Comparison of ENCODE assay signal across 8 cellular contexts in genomic region chr10:112435013-112435619, GRCh38. TPM values are rescaled to one million over a fixed set of nuclear protein-coding genes. Genes with fewer than 3 reads are reported as not detected.
DNase-seq lines count a peak whose midpoint lies in the region; ATAC-seq and TF ChIP-seq lines count a peak whose summit lies in the region.

No MANE protein-coding gene starts in this region.

- TF ChIP-seq CTCF in Peyer's patch (IDR thresholded peaks at IDR 0.05) (peak in 4 of 6 experiments; percentile 52 to 71 (median 64)), fibroblast of pulmonary artery (IDR thresholded peaks at IDR 0.05; ENCODE audit: low read length, missing control alignments) (peak; percentile 40), stomach (IDR thresholded peaks at IDR 0.05) (peak in 4 of 7 experiments; percentile 23 to 42 (median 38))

- H3K9me3 ChIP-seq in Peyer's patch (no peaks in the 10 kb centered on the region), stomach (no peaks in the 10 kb centered on the region)

- TF ChIP-seq EP300 in stomach (IDR thresholded peaks at IDR 0.05) = no peak

- H3K4me1 ChIP-seq in Peyer's patch = peaks cover 0 to 6% (median 0%) of the 10 kb centered on the region in 4 donors
- no peaks in the 10 kb centered on the region for H3K4me1 ChIP-seq in stomach

- H3K36me3 ChIP-seq in Peyer's patch (peaks cover 0 to 74% (median 6%) of the 10 kb centered on the region in 3 donors), stomach (peaks cover 58 to 95% (median 92%) of the 10 kb centered on the region in 4 donors)

- DNase-seq in NCI-H2196 (lab: John Stamatoyannopoulos, UW; ENCODE audit: unreplicated experiment) (peak; percentile 3), NCI-H2196 treated with DMSO at 0.1 percent for 48 hours (lab: John Stamatoyannopoulos, UW; ENCODE audit: unreplicated experiment) (no peak), Peyer's patch (no peak), fibroblast of pulmonary artery (ENCODE audit: low read depth) (peak; percentile 74), stomach (no peak), substantia nigra (lab: John Stamatoyannopoulos, UW) (no peak)
- no peak for DNase-seq in stimulated activated CD8-positive, alpha-beta memory T cell treated with anti-CD3 and anti-CD28 coated beads, Interleukin-4, amount 100 ng/mL, for 48 hours

- intact Hi-C loops in stomach (cut with DNase I; ENCODE audit: low total_unique reads) = no loop called here

- no peak for ATAC-seq in HG02970 (IDR thresholded peaks at IDR 0.05; ENCODE audit: low FRiP score, unreplicated experiment)

- H3K27ac ChIP-seq in Peyer's patch = no peak overlapping the region
- H3K27ac ChIP-seq in stomach = no peak overlapping the region
- no peak overlapping the region for H3K27ac ChIP-seq in substantia nigra (ENCODE audit: low read depth, low read length, poor library complexity, severe bottlenecking)

- no peaks in the 10 kb centered on the region for H3K27me3 ChIP-seq in Peyer's patch
- H3K27me3 ChIP-seq in stomach = no peaks in the 10 kb centered on the region

- no peak overlapping the region for H3K4me3 ChIP-seq in Peyer's patch
- no peak overlapping the region for H3K4me3 ChIP-seq in fibroblast of pulmonary artery (replicated peaks; ENCODE audit: low read depth, low read length)
- H3K4me3 ChIP-seq in stomach = no peak overlapping the region

- WGBS in stomach, 5 donors = 71 to 84% (median 77%) methylated on average over 2 of the region's 2 CpGs

- TF ChIP-seq POLR2A in Peyer's patch (IDR thresholded peaks at IDR 0.05) (no peak), stomach (IDR thresholded peaks at IDR 0.05) (no peak)

RNA-seq across cellular contexts. Expression of gene ZDHHC6, which starts 11.6 kb away (rescaled TPM):
- 10 to 100 TPM; 28.4 to 53.8 (median 38.7) TPM for total RNA-seq in Peyer's patch
- total RNA-seq in stomach = 10 to 100 TPM; 20.0 to 57.1 (median 25.7) TPM
- 10 to 100 TPM; 22.2 to 31.4 (median 25.2) TPM for polyA plus RNA-seq in stomach

RNA-seq across cellular contexts. Expression of gene VTI1A, which starts 11.9 kb away (rescaled TPM):
- 100 to 1,000 TPM in 3 of 4 donors, 10 to 100 TPM in 1; 97.2 to 710 (median 170) TPM for total RNA-seq in Peyer's patch
- total RNA-seq in stomach = 100 to 1,000 TPM in 2 of 5 donors, 10 to 100 TPM in 3; 55.8 to 222 (median 94.9) TPM
- polyA plus RNA-seq in stomach = 10 to 100 TPM in 1 of 3 donors, 1 to 10 TPM in 2; 6.5 to 10.7 (median 8.1) TPM

Comparison
In these comparisons a context has a peak if more than half of its experiments do, and no peak if none do; other contexts are left out.
1. DNase-seq: peak in NCI-H2196 (single experiment) and fibroblast of pulmonary artery (single experiment); none in NCI-H2196 treated with DMSO at 0.1 percent for 48 hours (single experiment), Peyer's patch (0 of 3), stomach (single experiment), stimulated activated CD8-positive, alpha-beta memory T cell treated with anti-CD3 and anti-CD28 coated beads, Interleukin-4, amount 100 ng/mL, for 48 hours (single experiment) and substantia nigra (0 of 49).
2. Peak in every context shown above with its lines, with median percentiles within 50 percentile points of each other: CTCF ChIP-seq.